Comparison of ENCODE assay signal across 8 cellular contexts in the genomic region with DNA sequence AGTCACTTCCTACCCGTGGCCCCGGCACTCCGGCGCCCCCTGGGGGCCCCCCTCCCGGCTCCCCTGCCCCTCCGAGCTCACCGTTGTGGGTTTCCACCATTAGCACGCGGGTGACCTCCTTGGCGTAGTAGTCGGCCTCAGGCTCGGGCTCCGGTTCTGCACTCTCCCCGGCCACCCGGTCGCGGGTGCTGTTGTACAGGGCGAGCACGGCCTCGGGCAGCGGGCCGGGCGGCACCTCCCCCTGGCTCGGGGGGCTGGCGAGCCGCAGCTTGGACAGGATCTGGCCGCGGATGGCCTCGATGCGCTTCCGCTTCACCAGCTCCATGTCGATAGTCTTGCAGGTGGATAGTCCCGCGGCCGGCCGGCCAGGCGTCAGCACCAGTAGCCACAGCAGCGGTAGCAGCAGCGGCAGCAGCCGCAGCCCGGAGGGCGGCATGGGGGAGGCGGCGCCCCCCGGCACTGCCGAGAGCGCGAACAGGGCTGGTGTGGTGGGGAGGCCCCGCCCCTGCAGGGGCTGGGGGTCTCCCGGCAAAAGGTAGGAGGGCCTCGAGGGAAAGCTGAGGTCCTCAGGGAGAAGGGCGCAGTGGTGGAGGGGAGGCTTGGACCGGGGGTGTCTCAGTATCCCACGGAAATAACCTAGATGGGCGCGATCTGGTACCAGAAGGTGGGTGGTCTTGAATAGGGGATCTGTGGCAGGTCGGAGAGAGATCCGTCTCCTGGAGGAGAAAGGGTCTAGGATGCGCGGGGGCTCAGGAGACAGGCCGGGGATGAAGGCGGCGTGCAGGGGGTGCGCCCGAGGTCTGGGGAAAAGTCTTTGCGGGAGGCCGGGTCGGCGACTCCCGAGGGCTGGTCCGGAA. TPM values are rescaled to one million over a fixed set of nuclear protein-coding genes. Genes with fewer than 3 reads are reported as not detected.
DNase-seq lines count a peak whose midpoint lies in the region; ATAC-seq and TF ChIP-seq lines count a peak whose summit lies in the region.

No MANE protein-coding gene starts in this region.

- TF ChIP-seq RAD21 in liver (IDR thresholded peaks at IDR 0.05) = no peak

- TF ChIP-seq CTCF in LNCaP clone FGC (IDR thresholded peaks at IDR 0.05; ENCODE audit: control insufficient read depth, extremely low read depth, insufficient read depth) (no peak), colonic mucosa (IDR thresholded peaks at IDR 0.05) (peak; percentile 31), liver (IDR thresholded peaks at IDR 0.05; ENCODE audit: low read depth, low read length, missing input control) (no peak)

- peaks cover 7% of the 10 kb centered on the region for H3K27me3 ChIP-seq in colonic mucosa
- no peaks in the 10 kb centered on the region for H3K27me3 ChIP-seq in liver (ENCODE audit: control insufficient read depth in 4 of 4, insufficient read depth in 4 of 4, low read length in 3 of 4)

- intact Hi-C loops in colonic mucosa (cut with DNase I) = no loop called here

- peak; percentile 23 to 30 for ATAC-seq in activated CD4-positive, CD25-positive, alpha-beta regulatory T cell treated with anti-CD3 and anti-CD28 coated beads, Interleukin-2, amount 50 U/mL, for 24 hours
- ATAC-seq in HG02938 (IDR thresholded peaks at IDR 0.05; ENCODE audit: unreplicated experiment) (no peak), HG02884 (IDR thresholded peaks at IDR 0.05; ENCODE audit: unreplicated experiment) (no peak)

- H3K4me3 ChIP-seq in GM08714 (ENCODE audit: low read length) (peak overlapping the region; percentile 78), LNCaP clone FGC (ENCODE audit: low read depth, low read length) (peak overlapping the region; percentile 2; the same call in 1 of the 2 replicates), colonic mucosa (peak overlapping the region; percentile 84), liver (ENCODE audit: low read depth in 1 of 3, low read length in 3 of 3) (peak overlapping the region; percentile 45 to 69 (median 61))

- H3K9ac ChIP-seq in colonic mucosa (ENCODE audit: low read depth in 2 of 2, low read length in 2 of 2) (peak overlapping the region; percentile 73 to 77), liver (ENCODE audit: low read depth in 1 of 2, low read length in 2 of 2) (peak overlapping the region; percentile 46 to 53)

- 2% methylated on average over 71 of the region's 71 CpGs for WGBS in liver

- H3K9me3 ChIP-seq in colonic mucosa (no peaks in the 10 kb centered on the region), liver (ENCODE audit: control insufficient read depth in 4 of 4, low read length in 3 of 4) (no peaks in the 10 kb centered on the region)

- H3K27ac ChIP-seq in colonic mucosa (peak overlapping the region; percentile 81), liver (ENCODE audit: low read depth in 1 of 2, low read length in 2 of 2) (peak overlapping the region; percentile 71 to 73)

- DNase-seq in LNCaP clone FGC (ENCODE audit: low read depth) = no peak
- DNase-seq in colonic mucosa = peak; percentile 73
- peak; percentile 57 to 78 (median 63) for DNase-seq in stimulated activated CD4-positive, alpha-beta T cell treated with anti-CD3 and anti-CD28 coated beads, TNF-alpha, amount 100 ng/mL, for 24 hours (ENCODE audit: low read depth in 3 of 3)

- peaks cover 6% of the 10 kb centered on the region for H3K4me1 ChIP-seq in colonic mucosa
- H3K4me1 ChIP-seq in liver (ENCODE audit: control insufficient read depth in 4 of 4, insufficient read depth in 4 of 4, low read length in 3 of 4) = peaks cover 0 to 39% (median 19%) of the 10 kb centered on the region in 4 donors

- no peaks in the 10 kb centered on the region for H3K36me3 ChIP-seq in colonic mucosa
- H3K36me3 ChIP-seq in liver (ENCODE audit: control insufficient read depth in 4 of 4, insufficient read depth in 3 of 4, low read depth in 1 of 4, low read length in 3 of 4) = no peaks in the 10 kb centered on the region

TF ChIP-seq in liver, 16 proteins besides CTCF, POLR2A, EP300 and RAD21:
- TF ChIP-seq TAF1 (conservative IDR thresholded peaks at IDR 0.05) (no peak), FOXA1 (IDR thresholded peaks at IDR 0.05) (no peak), SP1 (IDR thresholded peaks at IDR 0.05) (no peak), RXRA (IDR thresholded peaks at IDR 0.05) (no peak), EGR1 (IDR thresholded peaks at IDR 0.05; ENCODE audit: low read depth in 2 of 2) (no peak), JUND (IDR thresholded peaks at IDR 0.05) (no peak), FOXA2 (IDR thresholded peaks at IDR 0.05) (no peak), NR2F2 (IDR thresholded peaks at IDR 0.05) (no peak), YY1 (IDR thresholded peaks at IDR 0.05) (no peak)
- TF ChIP-seq, protein P1, sequence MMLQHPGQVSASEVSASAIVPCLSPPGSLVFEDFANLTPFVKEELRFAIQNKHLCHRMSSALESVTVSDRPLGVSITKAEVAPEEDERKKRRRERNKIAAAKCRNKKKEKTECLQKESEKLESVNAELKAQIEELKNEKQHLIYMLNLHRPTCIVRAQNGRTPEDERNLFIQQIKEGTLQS (IDR thresholded peaks at IDR 0.05) = no peak
- TF ChIP-seq, protein P2, sequence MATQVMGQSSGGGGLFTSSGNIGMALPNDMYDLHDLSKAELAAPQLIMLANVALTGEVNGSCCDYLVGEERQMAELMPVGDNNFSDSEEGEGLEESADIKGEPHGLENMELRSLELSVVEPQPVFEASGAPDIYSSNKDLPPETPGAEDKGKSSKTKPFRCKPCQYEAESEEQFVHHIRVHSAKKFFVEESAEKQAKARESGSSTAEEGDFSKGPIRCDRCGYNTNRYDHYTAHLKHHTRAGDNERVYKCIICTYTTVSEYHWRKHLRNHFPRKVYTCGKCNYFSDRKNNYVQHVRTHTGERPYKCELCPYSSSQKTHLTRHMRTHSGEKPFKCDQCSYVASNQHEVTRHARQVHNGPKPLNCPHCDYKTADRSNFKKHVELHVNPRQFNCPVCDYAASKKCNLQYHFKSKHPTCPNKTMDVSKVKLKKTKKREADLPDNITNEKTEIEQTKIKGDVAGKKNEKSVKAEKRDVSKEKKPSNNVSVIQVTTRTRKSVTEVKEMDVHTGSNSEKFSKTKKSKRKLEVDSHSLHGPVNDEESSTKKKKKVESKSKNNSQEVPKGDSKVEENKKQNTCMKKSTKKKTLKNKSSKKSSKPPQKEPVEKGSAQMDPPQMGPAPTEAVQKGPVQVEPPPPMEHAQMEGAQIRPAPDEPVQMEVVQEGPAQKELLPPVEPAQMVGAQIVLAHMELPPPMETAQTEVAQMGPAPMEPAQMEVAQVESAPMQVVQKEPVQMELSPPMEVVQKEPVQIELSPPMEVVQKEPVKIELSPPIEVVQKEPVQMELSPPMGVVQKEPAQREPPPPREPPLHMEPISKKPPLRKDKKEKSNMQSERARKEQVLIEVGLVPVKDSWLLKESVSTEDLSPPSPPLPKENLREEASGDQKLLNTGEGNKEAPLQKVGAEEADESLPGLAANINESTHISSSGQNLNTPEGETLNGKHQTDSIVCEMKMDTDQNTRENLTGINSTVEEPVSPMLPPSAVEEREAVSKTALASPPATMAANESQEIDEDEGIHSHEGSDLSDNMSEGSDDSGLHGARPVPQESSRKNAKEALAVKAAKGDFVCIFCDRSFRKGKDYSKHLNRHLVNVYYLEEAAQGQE (IDR thresholded peaks at IDR 0.05) = no peak
- TF ChIP-seq, protein P3, sequence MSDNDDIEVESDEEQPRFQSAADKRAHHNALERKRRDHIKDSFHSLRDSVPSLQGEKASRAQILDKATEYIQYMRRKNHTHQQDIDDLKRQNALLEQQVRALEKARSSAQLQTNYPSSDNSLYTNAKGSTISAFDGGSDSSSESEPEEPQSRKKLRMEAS (IDR thresholded peaks at IDR 0.05) = no peak
- TF ChIP-seq, protein P4, sequence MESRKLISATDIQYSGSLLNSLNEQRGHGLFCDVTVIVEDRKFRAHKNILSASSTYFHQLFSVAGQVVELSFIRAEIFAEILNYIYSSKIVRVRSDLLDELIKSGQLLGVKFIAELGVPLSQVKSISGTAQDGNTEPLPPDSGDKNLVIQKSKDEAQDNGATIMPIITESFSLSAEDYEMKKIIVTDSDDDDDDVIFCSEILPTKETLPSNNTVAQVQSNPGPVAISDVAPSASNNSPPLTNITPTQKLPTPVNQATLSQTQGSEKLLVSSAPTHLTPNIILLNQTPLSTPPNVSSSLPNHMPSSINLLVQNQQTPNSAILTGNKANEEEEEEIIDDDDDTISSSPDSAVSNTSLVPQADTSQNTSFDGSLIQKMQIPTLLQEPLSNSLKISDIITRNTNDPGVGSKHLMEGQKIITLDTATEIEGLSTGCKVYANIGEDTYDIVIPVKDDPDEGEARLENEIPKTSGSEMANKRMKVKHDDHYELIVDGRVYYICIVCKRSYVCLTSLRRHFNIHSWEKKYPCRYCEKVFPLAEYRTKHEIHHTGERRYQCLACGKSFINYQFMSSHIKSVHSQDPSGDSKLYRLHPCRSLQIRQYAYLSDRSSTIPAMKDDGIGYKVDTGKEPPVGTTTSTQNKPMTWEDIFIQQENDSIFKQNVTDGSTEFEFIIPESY (IDR thresholded peaks at IDR 0.05) = no peak

RNA-seq across cellular contexts. Expression of gene TGFB1, which starts 0.9 kb away (rescaled TPM):
- 10 to 100 TPM in 1 of 2 donors, 1 to 10 TPM in 1; 7.7 to 14.6 TPM for total RNA-seq in colonic mucosa
- total RNA-seq in liver = 10 to 100 TPM in 1 of 2 donors, 1 to 10 TPM in 1; 4.9 to 10.6 TPM
- 1 to 10 TPM in 1 of 2 donors, under 1 TPM in 1; 0.83 to 8.9 TPM for polyA plus RNA-seq in liver

RNA-seq across cellular contexts. Expression of gene B9D2, which starts 11.1 kb away (rescaled TPM):
- 10 to 100 TPM in 1 of 2 donors, 1 to 10 TPM in 1; 8.4 to 10.4 TPM for total RNA-seq in colonic mucosa
- total RNA-seq in liver = 1 to 10 TPM; 2.4 to 2.5 TPM
- polyA plus RNA-seq in liver = 1 to 10 TPM; 3.5 to 3.7 TPM

RNA-seq across cellular contexts. Expression of gene TMEM91, which starts 23.5 kb away (rescaled TPM):
- total RNA-seq in colonic mucosa = 1 to 10 TPM; 2.0 to 3.6 TPM
- total RNA-seq in liver = 1 to 10 TPM; 2.8 to 3.1 TPM
- 1 to 10 TPM; 1.6 to 4.0 TPM for polyA plus RNA-seq in liver

RNA-seq across cellular contexts. Expression of gene CCDC97, which starts 42.9 kb away (rescaled TPM):
- total RNA-seq in colonic mucosa (10 to 100 TPM; 20.6 to 30.5 TPM), liver (1 to 10 TPM; 3.8 to 5.6 TPM)
- polyA plus RNA-seq in liver = 1 to 10 TPM; 5.0 to 5.7 TPM

RNA-seq across cellular contexts. Expression of gene EXOSC5, which starts 44.3 kb away (rescaled TPM):
- total RNA-seq in colonic mucosa (10 to 100 TPM; 11.5 to 33.5 TPM), liver (10 to 100 TPM in 1 of 2 donors, 1 to 10 TPM in 1; 8.3 to 11.5 TPM)
- 10 to 100 TPM; 26.2 to 26.7 TPM for polyA plus RNA-seq in liver

Comparison
In these comparisons a context has a peak if more than half of its experiments do, and no peak if none do; other contexts are left out.
1. H3K4me3 ChIP-seq: peak in every context shown above with its lines; median percentile 84 in colonic mucosa; 78 in GM08714; 61 in liver; 2 in LNCaP clone FGC.
2. ATAC-seq: peak in activated CD4-positive, CD25-positive, alpha-beta regulatory T cell treated with anti-CD3 and anti-CD28 coated beads, Interleukin-2, amount 50 U/mL, for 24 hours (2 of 2); none in HG02938 (single experiment) and HG02884 (single experiment).